33 cellular contexts compared by ENCODE assay signal in genomic region chr3:162196964-162197363, GRCh38.
"Had no signal": no experiment of that assay in that cellular context is flagged by ENCODE, and none has a peak within 500 bp of the region (broad histone marks: within the 10 kb centered on the region; RNA-seq: fewer than 3 reads in every experiment).

No MANE protein-coding gene starts in this region.

- H3K9me3 Mint-ChIP-seq: activated B cell treated with CpG ODN at 0.5 μM for 24 hours; activated CD4-positive, alpha-beta memory T cell treated with anti-CD3 and anti-CD28 coated beads for 36 hours; activated T-cell treated with anti-CD3 and anti-CD28 coated beads, Interleukin-2, amount 50 U/mL, for 4 hours; activated T-helper 1 cell treated with anti-CD3 and anti-CD28 coated beads, Interleukin-12 subunit alpha, Interleukin-12 subunit beta, Interleukin-2, Interleukin-4 antibody, amounts not matched to agents 30 ng/mL and 10 ng/mL and 1 ng/mL, durations not matched to agents 14 hours and 24 hours and 36 hours; T-helper 1 cell treated with Interleukin-12 subunit alpha and Interleukin-12 subunit beta and Interleukin-4 antibody, amounts not matched to agents 30 μg/mL and 1 μg/mL, for 36 hours; T-helper 2 cell treated with Interferon-gamma antibody and Interleukin-4, amounts not matched to agents 5 μg/mL and 100 μg/mL, for 36 hours had no signal

- H3K4me3 ChIP-seq: PC-9 had no signal

- H3K4me2 ChIP-seq: PC-9 had no signal

- H3K36me3 Mint-ChIP-seq: activated CD4-positive, alpha-beta memory T cell treated with anti-CD3 and anti-CD28 coated beads for 36 hours; activated naive CD4-positive, alpha-beta T cell treated with anti-CD3 and anti-CD28 coated beads, Interleukin-2, amount 10 ng/mL, durations not matched to agents 7 days and 5 days; activated naive CD8-positive, alpha-beta T cell; brain had no signal

- H3K27ac Mint-ChIP-seq: activated B cell treated with CpG ODN at 0.5 μM for 24 hours; activated CD4-positive, alpha-beta memory T cell treated with anti-CD3 and anti-CD28 coated beads for 36 hours; activated naive CD4-positive, alpha-beta T cell treated with anti-CD3 and anti-CD28 coated beads, Interleukin-2, amount 10 ng/mL, durations not matched to agents 7 days and 5 days; activated naive CD8-positive, alpha-beta T cell; activated naive CD8-positive, alpha-beta T cell treated with anti-CD3 and anti-CD28 coated beads, Interleukin-2, amount 50 U/mL, for 24 hours; activated T-helper 1 cell treated with anti-CD3 and anti-CD28 coated beads, Interleukin-12 subunit alpha, Interleukin-12 subunit beta, Interleukin-2, Interleukin-4 antibody, amounts not matched to agents 30 ng/mL and 10 ng/mL and 1 ng/mL, durations not matched to agents 14 hours and 24 hours and 36 hours; brain; T-helper 1 cell treated with Interleukin-12 subunit alpha and Interleukin-12 subunit beta and Interleukin-4 antibody, amounts not matched to agents 30 μg/mL and 1 μg/mL, for 36 hours; T-helper 2 cell treated with Interferon-gamma antibody and Interleukin-4, amounts not matched to agents 5 μg/mL and 100 μg/mL, for 36 hours had no signal

- ATAC-seq: activated naive CD8-positive, alpha-beta T cell treated with anti-CD3 and anti-CD28 coated beads, Interleukin-2, amount 50 U/mL, for 24 hours; activated T-cell treated with anti-CD3 and anti-CD28 coated beads, Interleukin-2, amount 50 U/mL, for 4 hours; Right ventricle myocardium inferior; SK-N-SH treated with all-trans-retinoic acid at 6 μM for 48 hours had no signal

- H3K4me3 Mint-ChIP-seq: activated B cell treated with CpG ODN at 0.5 μM for 24 hours; activated CD4-positive, alpha-beta memory T cell treated with anti-CD3 and anti-CD28 coated beads for 36 hours; activated naive CD4-positive, alpha-beta T cell treated with anti-CD3 and anti-CD28 coated beads, Interleukin-2, amount 10 ng/mL, durations not matched to agents 7 days and 5 days; activated naive CD8-positive, alpha-beta T cell; activated naive CD8-positive, alpha-beta T cell treated with anti-CD3 and anti-CD28 coated beads, Interleukin-2, amount 50 U/mL, for 24 hours; activated T-cell treated with anti-CD3 and anti-CD28 coated beads, Interleukin-2, amount 50 U/mL, for 4 hours; activated T-helper 1 cell treated with anti-CD3 and anti-CD28 coated beads, Interleukin-12 subunit alpha, Interleukin-12 subunit beta, Interleukin-2, Interleukin-4 antibody, amounts not matched to agents 30 ng/mL and 10 ng/mL and 1 ng/mL, durations not matched to agents 14 hours and 24 hours and 36 hours; brain; T-helper 1 cell treated with Interleukin-12 subunit alpha and Interleukin-12 subunit beta and Interleukin-4 antibody, amounts not matched to agents 30 μg/mL and 1 μg/mL, for 36 hours; T-helper 2 cell treated with Interferon-gamma antibody and Interleukin-4, amounts not matched to agents 5 μg/mL and 100 μg/mL, for 36 hours had no signal

- H3K27ac ChIP-seq: PC-9, RWPE1 had no signal

- H2AFZ ChIP-seq: PC-9 had no signal

- H3K4me1 Mint-ChIP-seq: activated B cell treated with CpG ODN at 0.5 μM for 24 hours; activated naive CD4-positive, alpha-beta T cell treated with anti-CD3 and anti-CD28 coated beads, Interleukin-2, amount 10 ng/mL, durations not matched to agents 7 days and 5 days; activated naive CD8-positive, alpha-beta T cell treated with anti-CD3 and anti-CD28 coated beads, Interleukin-2, amount 50 U/mL, for 24 hours had no signal

- DNase-seq: activated B cell treated with CpG ODN at 0.5 μM for 24 hours; activated CD4-positive, alpha-beta memory T cell treated with anti-CD3 and anti-CD28 coated beads for 36 hours; activated CD4-positive, alpha-beta T cell treated with anti-CD3 and anti-CD28 coated beads for 4 hours; activated CD4-positive, alpha-beta T cell treated with anti-CD3 and anti-CD28 coated beads, Interleukin-2, amount 50 U/mL, for 1 hour; activated CD4-positive, CD25-positive, alpha-beta regulatory T cell treated with anti-CD3 and anti-CD28 coated beads, Interleukin-2, amount 50 U/mL, for 72 hours; activated CD8-positive, alpha-beta memory T cell treated with anti-CD3 and anti-CD28 coated beads, Interleukin-2, amount 50 U/mL, for 4 hours; activated naive CD4-positive, alpha-beta T cell treated with anti-CD3 and anti-CD28 coated beads, Interleukin-2, amount 10 ng/mL, durations not matched to agents 7 days and 5 days; activated naive CD8-positive, alpha-beta T cell treated with anti-CD3 and anti-CD28 coated beads, Interleukin-2, amount 50 U/mL, for 24 hours; activated T-cell treated with anti-CD3 and anti-CD28 coated beads for 4 hours; activated T-cell treated with anti-CD3 and anti-CD28 coated beads, Interleukin-2, amount 50 U/mL, for 4 hours; anterior cingulate cortex; caudate nucleus; NCI-H1048; NCI-H1105 treated with DMSO at 0.1 percent for 48 hours; NCI-H1436; NCI-H1694; NCI-H1930; NCI-H2081 treated with DMSO at 0.1 percent for 48 hours; NCI-H226; NCI-H446 treated with DMSO at 0.1 percent for 48 hours; NCI-H524; NCI-H69; NCI-H82; PC-9; SIG-M5 had no signal

- H3K27me3 Mint-ChIP-seq: activated B cell treated with CpG ODN at 0.5 μM for 24 hours; activated CD4-positive, alpha-beta memory T cell treated with anti-CD3 and anti-CD28 coated beads for 36 hours; activated naive CD4-positive, alpha-beta T cell treated with anti-CD3 and anti-CD28 coated beads, Interleukin-2, amount 10 ng/mL, durations not matched to agents 7 days and 5 days; activated naive CD8-positive, alpha-beta T cell; activated naive CD8-positive, alpha-beta T cell treated with anti-CD3 and anti-CD28 coated beads, Interleukin-2, amount 50 U/mL, for 24 hours; brain had no signal
